8 cellular contexts compared by ENCODE assay signal in the genomic region with DNA sequence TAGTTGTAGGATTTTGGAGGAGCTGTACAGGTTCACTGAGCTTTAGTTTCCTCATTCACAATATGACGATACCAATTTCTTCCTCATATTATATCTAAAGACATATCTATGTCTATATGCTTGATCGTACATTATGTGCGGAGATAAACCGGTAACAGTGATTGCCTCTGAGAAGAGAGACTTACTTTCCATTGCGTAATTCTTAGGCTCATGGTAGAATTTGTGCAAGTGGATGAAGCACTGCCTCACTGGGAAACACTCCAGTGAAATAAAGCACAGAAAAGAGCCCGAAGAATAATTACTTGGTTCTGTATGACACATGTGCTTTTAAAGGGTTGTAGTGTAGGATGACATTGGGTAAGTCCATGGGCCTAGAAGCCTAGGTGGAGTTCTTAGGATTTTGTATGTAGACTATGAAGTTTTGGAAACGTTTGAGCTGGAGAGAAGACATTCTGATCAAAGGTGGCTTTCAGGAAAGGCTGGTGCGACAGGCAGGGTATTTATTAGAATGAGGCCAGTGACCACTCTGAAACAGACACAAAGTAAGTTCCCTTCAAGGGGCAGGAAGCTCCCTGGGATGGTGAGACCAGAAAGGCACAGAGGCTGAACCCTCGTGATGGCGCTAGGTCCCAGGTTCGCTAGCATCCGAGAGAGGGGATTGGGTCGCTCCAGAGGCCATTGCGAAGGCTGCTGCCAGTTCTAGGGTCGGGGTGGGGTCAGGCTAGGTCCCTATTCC. TPM values are rescaled to one million over a fixed set of nuclear protein-coding genes. Genes with fewer than 3 reads are reported as not detected.
DNase-seq lines count a peak whose midpoint lies in the region; ATAC-seq and TF ChIP-seq lines count a peak whose summit lies in the region.

No MANE protein-coding gene starts in this region.

- H3K4me1 ChIP-seq in adipocyte (ENCODE audit: control insufficient read depth, insufficient read depth, low read length): peaks cover 15% of the 10 kb centered on the region

- peak overlapping the region; percentile 84 to 87 for H3K4me3 Mint-ChIP-seq in CD14-positive monocyte
- peak overlapping the region; percentile 91 to 95 for H3K4me3 Mint-ChIP-seq in stimulated activated naive CD8-positive, alpha-beta T cell treated with anti-CD3 and anti-CD28 coated beads, Interleukin-15, amount 100 ng/mL, for 72 hours

- H3K4me3 ChIP-seq in adipocyte (ENCODE audit: low read length): peak overlapping the region; percentile 88

- DNase-seq in CD14-positive monocyte (ENCODE audit: low spot score): no peak
- DNase-seq in adipocyte (ENCODE audit: low read depth): no peak
- DNase-seq in iris pigment epithelial cell (ENCODE audit: low read depth): peak; percentile 1
- no peak for DNase-seq in stimulated activated naive CD8-positive, alpha-beta T cell treated with anti-CD3 and anti-CD28 coated beads, Interleukin-15, amount 100 ng/mL, for 72 hours
- no peak for DNase-seq in AG08396 (ENCODE audit: low spot score)
- DNase-seq in activated CD4-positive, alpha-beta T cell treated with anti-CD3 and anti-CD28 coated beads for 1 hour: no peak

- H3K9me3 Mint-ChIP-seq in CD14-positive monocyte: peaks cover 0 to 4% (median 0%) of the 10 kb centered on the region in 7 donors
- no peaks in the 10 kb centered on the region for H3K9me3 Mint-ChIP-seq in stimulated activated naive CD8-positive, alpha-beta T cell treated with anti-CD3 and anti-CD28 coated beads, Interleukin-15, amount 100 ng/mL, for 72 hours

- H3K27me3 Mint-ChIP-seq in CD14-positive monocyte (ENCODE audit: low read depth in 3 of 3): no peaks in the 10 kb centered on the region
- H3K27me3 Mint-ChIP-seq in stimulated activated naive CD8-positive, alpha-beta T cell treated with anti-CD3 and anti-CD28 coated beads, Interleukin-15, amount 100 ng/mL, for 72 hours: no peaks in the 10 kb centered on the region

- H3K27me3 ChIP-seq in adipocyte (replicated peaks; ENCODE audit: control insufficient read depth, insufficient read depth, low read length): no peaks in the 10 kb centered on the region

- no peaks in the 10 kb centered on the region for H3K9me3 ChIP-seq in adipocyte (ENCODE audit: control insufficient read depth, low read length)

- H3K4me1 Mint-ChIP-seq in CD14-positive monocyte: peaks cover 23% of the 10 kb centered on the region
- H3K4me1 Mint-ChIP-seq in stimulated activated naive CD8-positive, alpha-beta T cell treated with anti-CD3 and anti-CD28 coated beads, Interleukin-15, amount 100 ng/mL, for 72 hours: peaks cover 11% of the 10 kb centered on the region

- H3K9ac ChIP-seq in adipocyte (ENCODE audit: low read length): peak overlapping the region; percentile 91

- intact Hi-C loops in CD14-positive monocyte (cut with micrococcal nuclease): no loop called here

- peaks cover 0 to 2% of the 10 kb centered on the region in 2 donors for H3K36me3 Mint-ChIP-seq in CD14-positive monocyte

- no peaks in the 10 kb centered on the region for H3K36me3 ChIP-seq in adipocyte (ENCODE audit: control insufficient read depth, insufficient read depth, low read length, severe bottlenecking)

- H3K27ac Mint-ChIP-seq in CD14-positive monocyte: peak overlapping the region; percentile 66 to 92 (median 80)
- peak overlapping the region; percentile 99 for H3K27ac Mint-ChIP-seq in stimulated activated naive CD8-positive, alpha-beta T cell treated with anti-CD3 and anti-CD28 coated beads, Interleukin-15, amount 100 ng/mL, for 72 hours

- TF ChIP-seq CTCF in CD14-positive monocyte (IDR thresholded peaks at IDR 0.05): no peak

- ATAC-seq in GM19372 (IDR thresholded peaks at IDR 0.05; ENCODE audit: low read depth, unreplicated experiment) (peak; percentile 35), HG03378 (IDR thresholded peaks at IDR 0.05; ENCODE audit: unreplicated experiment) (peak; percentile 25)
- peak; percentile 74 for ATAC-seq in stimulated activated naive CD8-positive, alpha-beta T cell treated with anti-CD3 and anti-CD28 coated beads, Interleukin-15, amount 100 ng/mL, for 72 hours

RNA-seq across cellular contexts. Expression of a gene that starts 0.6 kb away (rescaled TPM):
- 10 to 100 TPM; 61.1 to 65.9 TPM for polyA plus RNA-seq in CD14-positive monocyte

RNA-seq across cellular contexts. Expression of a gene that starts 48.7 kb away (rescaled TPM):
- polyA plus RNA-seq in CD14-positive monocyte: under 1 TPM; 0.25 to 0.41 TPM
